Comparison of ENCODE assay signal across 27 cellular contexts in the genomic region with DNA sequence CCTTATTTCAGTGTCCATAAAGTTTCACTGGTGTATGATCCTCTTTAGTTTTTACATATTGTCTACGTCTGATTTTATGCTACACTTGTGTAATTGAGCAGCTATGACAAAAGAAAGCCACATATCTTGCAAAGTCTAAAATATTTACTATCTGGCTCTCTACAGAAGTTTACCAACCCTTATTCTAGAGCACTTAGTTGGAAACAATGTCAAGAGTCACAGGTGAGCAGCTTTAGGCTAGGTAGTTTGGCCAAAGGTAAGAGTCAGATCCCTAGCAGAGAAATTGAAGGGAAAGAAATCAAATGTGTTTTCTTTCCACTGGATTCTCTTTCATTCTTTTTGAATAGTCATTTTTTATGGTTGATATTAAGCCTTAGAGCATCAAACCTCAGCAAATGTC.
"Had no signal": no experiment of that assay in that cellular context is flagged by ENCODE, and none has a peak within 500 bp of the region (broad histone marks: within the 10 kb centered on the region; RNA-seq: fewer than 3 reads in every experiment).

No MANE protein-coding gene starts in this region.

- H3K9me3 ChIP-seq: adrenal gland, MG63 had no signal

- H3K36me3 ChIP-seq: adrenal gland, MG63 had no signal

- H3K4me1 ChIP-seq: adrenal gland had no signal

- ATAC-seq: activated T-helper 17 cell treated with anti-CD3 and anti-CD28 coated beads, Interleukin-2, amount 50 U/mL, for 72 hours; Right ventricle myocardium inferior had no signal

- H3K27ac ChIP-seq: adrenal gland, SK-N-MC, VCaP had no signal

- H3K4me3 ChIP-seq: adrenal gland, MG63, SK-N-MC had no signal

- DNase-seq: activated CD4-positive, alpha-beta memory T cell treated with anti-CD3 and anti-CD28 coated beads for 36 hours; activated CD4-positive, alpha-beta T cell treated with anti-CD3 and anti-CD28 coated beads, Interleukin-2, amount 10 ng/mL, durations not matched to agents 7 days and 5 days; activated CD4-positive, CD25-positive, alpha-beta regulatory T cell; activated CD8-positive, alpha-beta memory T cell treated with anti-CD3 and anti-CD28 coated beads for 24 hours; activated gamma-delta T cell treated with Interleukin-2 at 50 U/mL for 16 hours; activated naive CD4-positive, alpha-beta T cell treated with anti-CD3 and anti-CD28 coated beads, Interleukin-2, amount 10 ng/mL, durations not matched to agents 7 days and 5 days; activated naive CD8-positive, alpha-beta T cell treated with anti-CD3 and anti-CD28 coated beads for 36 hours; activated T-cell treated with anti-CD3 and anti-CD28 coated beads for 4 hours; activated T-cell treated with anti-CD3 and anti-CD28 coated beads, Interleukin-2, amount 50 U/mL, for 48 hours; adrenal gland; anterior cingulate cortex; KG1; MV-4-11; NCI-H1092 treated with DMSO at 0.1 percent for 48 hours; NCI-H1436; NCI-H1694 treated with DMSO at 0.1 percent for 48 hours; NCI-H2029 treated with DMSO at 0.1 percent for 48 hours; NCI-H345; NCI-H510A; NCI-H526 treated with DMSO at 0.1 percent for 48 hours; NCI-H82; T-helper 1 cell had no signal

- H3K27me3 ChIP-seq: adrenal gland, MG63 had no signal
